Comparison of ENCODE assay signal across 30 cellular contexts in the genomic region with DNA sequence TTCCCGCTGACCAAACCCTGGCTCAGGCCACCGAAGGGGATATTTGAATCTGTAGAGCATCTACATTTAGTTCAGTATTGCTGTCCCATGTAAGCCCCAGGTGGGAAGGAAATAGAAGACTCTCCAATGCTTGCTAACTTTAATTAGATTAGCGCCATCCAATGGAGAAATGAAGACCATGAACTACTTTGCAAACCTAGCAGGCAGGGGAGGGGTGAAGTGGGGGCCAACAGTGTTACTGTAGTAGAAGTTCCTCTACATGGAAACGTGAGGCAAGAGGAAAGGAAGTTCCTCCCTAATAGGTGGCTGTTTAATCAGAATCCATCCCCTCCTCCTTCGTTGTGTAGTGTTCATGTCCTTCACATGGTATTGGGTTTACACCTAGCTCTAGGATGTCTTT. TPM values are rescaled to one million over a fixed set of nuclear protein-coding genes. Genes with fewer than 3 reads are reported as not detected.
A peak's percentile ranks its signal among the peaks of the same experiment; 100 is the strongest.
DNase-seq lines count a peak whose midpoint lies in the region; ATAC-seq, FAIRE-seq and TF ChIP-seq lines count a peak whose summit lies in the region.
"Had no signal": no experiment of that assay in that cellular context is flagged by ENCODE, and none has a peak within 500 bp of the region (broad histone marks: within the 10 kb centered on the region; RNA-seq: fewer than 3 reads in every experiment).

No MANE protein-coding gene starts in this region.

- no peaks in the 10 kb centered on the region for H3K27me3 ChIP-seq in mesenchymal stem cell (ENCODE audit: control insufficient read depth in 1 of 2, insufficient read depth in 1 of 2, low read length in 2 of 2)
- H3K27me3 ChIP-seq: body of pancreas, neural progenitor cell, sigmoid colon, upper lobe of right lung had no signal

- H2BK5ac ChIP-seq in mesenchymal stem cell (ENCODE audit: low read depth, low read length, poor library complexity, severe bottlenecking) = no peak overlapping the region

- no peak overlapping the region for H3K14ac ChIP-seq in mesenchymal stem cell (ENCODE audit: low read length in 2 of 2)

- ATAC-seq in GM18520 (IDR thresholded peaks at IDR 0.05; ENCODE audit: unreplicated experiment) (no peak), HG02981 (IDR thresholded peaks at IDR 0.05; ENCODE audit: unreplicated experiment) (no peak)
- ATAC-seq: body of pancreas, esophagus mucosa, SK-N-SH treated with all-trans-retinoic acid at 6 μM for 48 hours, upper lobe of right lung had no signal

- no peaks in the 10 kb centered on the region for H3K79me1 ChIP-seq in mesenchymal stem cell (replicated peaks; ENCODE audit: low read length, poor library complexity, severe bottlenecking)

- no peak overlapping the region for H4K8ac ChIP-seq in mesenchymal stem cell (ENCODE audit: low read length)

- H3K9me3 ChIP-seq in mesenchymal stem cell (ENCODE audit: control insufficient read depth, low read length) = no peaks in the 10 kb centered on the region
- H3K9me3 ChIP-seq: body of pancreas, sigmoid colon, upper lobe of right lung had no signal

- TF ChIP-seq CTCF in GM12864 (IDR thresholded peaks at IDR 0.05; ENCODE audit: low read depth, low read length, missing control alignments) = peak; percentile 26

- in situ Hi-C loops in SK-MEL-5 (cut with HindIII; ENCODE audit: low pct_unique_long_range_greater_than_20kb, low sequenced_read_pairs) = no loop called here

- no peak overlapping the region for H2AK5ac ChIP-seq in mesenchymal stem cell (ENCODE audit: low read length, severe bottlenecking)

- H3K36me3 ChIP-seq in mesenchymal stem cell (ENCODE audit: control insufficient read depth in 1 of 2, insufficient read depth in 2 of 2, low read depth in 1 of 2, low read length in 2 of 2) = peaks cover 0 to 7% of the 10 kb centered on the region in 2 experiments
- H3K36me3 ChIP-seq: neural progenitor cell, sigmoid colon, upper lobe of right lung had no signal

- H3K4me1 ChIP-seq in mesenchymal stem cell (ENCODE audit: control insufficient read depth, insufficient read depth, low read depth, low read length) = no peaks in the 10 kb centered on the region
- H3K4me1 ChIP-seq: body of pancreas, sigmoid colon, upper lobe of right lung had no signal

- no peak overlapping the region for H2BK15ac ChIP-seq in mesenchymal stem cell (ENCODE audit: low read depth, poor library complexity, severe bottlenecking)

- H2AFZ ChIP-seq in mesenchymal stem cell (ENCODE audit: low read depth, low read length) = no peak overlapping the region
- H2AFZ ChIP-seq: neural progenitor cell had no signal

- H3K9ac ChIP-seq in mesenchymal stem cell (ENCODE audit: low read length) = no peak overlapping the region
- H3K9ac ChIP-seq: neural progenitor cell had no signal

- H2BK12ac ChIP-seq in mesenchymal stem cell (ENCODE audit: low read length in 2 of 2) = no peak overlapping the region

- DNase-seq in GM12864 (ENCODE audit: low read depth) (no peak), HTR-8/SVneo (ENCODE audit: insufficient read length, low spot score) (no peak), SK-MEL-5 (ENCODE audit: low read depth, low spot score) (peak; percentile 45), iPS-NIHi11 (ENCODE audit: low spot score) (peak; percentile 27), mesenchymal stem cell (no peak), NCI-H82 (lab: John Stamatoyannopoulos, UW) (no peak)
- DNase-seq: activated CD4-positive, alpha-beta memory T cell treated with anti-CD3 and anti-CD28 coated beads, Interleukin-2, amount 10 ng/mL, durations not matched to agents 7 days and 5 days; activated gamma-delta T cell treated with Interleukin-2 at 50 U/mL for 16 hours; activated T-cell treated with anti-CD3 and anti-CD28 coated beads for 4 hours; body of pancreas; effector CD8-positive, alpha-beta T cell; foreskin melanocyte; hippocampal formation; islet precursor cell; NCI-H446; RPMI8226; sigmoid colon; stimulated activated CD4-positive, alpha-beta T cell treated with anti-CD3 and anti-CD28 coated beads, Interleukin-15, amount 100 ng/mL, for 24 hours; stimulated activated CD8-positive, alpha-beta memory T cell treated with anti-CD3 and anti-CD28 coated beads, Interleukin-4, amount 100 ng/mL, for 48 hours; T-helper 9 cell; upper lobe of right lung had no signal

- no peak overlapping the region for H3K4ac ChIP-seq in mesenchymal stem cell (ENCODE audit: low read depth in 1 of 2, low read length in 2 of 2)

- 92% methylated on average over 3 of the region's 5 CpGs for WGBS in mesenchymal stem cell

- H3K27ac ChIP-seq in mesenchymal stem cell (ENCODE audit: low read length, poor library complexity, severe bottlenecking) = no peak overlapping the region
- H3K27ac ChIP-seq: body of pancreas, C4-2B, neural progenitor cell, sigmoid colon, upper lobe of right lung had no signal

- FAIRE-seq in HTR-8/SVneo (lab: Jason Lieb, UNC) = peak; percentile 4
- FAIRE-seq: D721Med, G401.6, GM12892 had no signal

- no peak overlapping the region for H3K23ac ChIP-seq in mesenchymal stem cell (ENCODE audit: low read length in 2 of 2)

- H3K4me2 ChIP-seq in mesenchymal stem cell (ENCODE audit: low read length, poor library complexity, severe bottlenecking) = no peak overlapping the region
- H3K4me2 ChIP-seq: neural progenitor cell had no signal

- H4K91ac ChIP-seq in mesenchymal stem cell (ENCODE audit: low read length) = no peak overlapping the region

- H3K4me3 ChIP-seq in GM12864 (ENCODE audit: low read depth, low read length) (no peak overlapping the region), mesenchymal stem cell (ENCODE audit: insufficient read depth in 1 of 2, low read depth in 1 of 2, low read length in 2 of 2) (no peak overlapping the region)
- H3K4me3 ChIP-seq: body of pancreas, neural progenitor cell, sigmoid colon, upper lobe of right lung had no signal

- no peak overlapping the region for H3K18ac ChIP-seq in mesenchymal stem cell (ENCODE audit: low read depth in 1 of 2, low read length in 2 of 2)

- H2BK120ac ChIP-seq in mesenchymal stem cell (ENCODE audit: low read depth, low read length) = no peak overlapping the region

RNA-seq across cellular contexts. Expression of a gene that starts 9.3 kb away (rescaled TPM):
- 14.8 and 16.6 TPM in 2 replicates for total RNA-seq in SK-MEL-5 (2014; rRNA removed; shearing (Covaris generic))
- polyA plus RNA-seq in SK-MEL-5 (2015; cell fraction: cytosol; rRNA removed) = 13.5 and 17.0 TPM in 2 replicates
- polyA plus RNA-seq in SK-MEL-5 (2015; cell fraction: nucleus; rRNA removed) = 6.8 and 10.1 TPM in 2 replicates
- 9.2 TPM for polyA plus RNA-seq in mesenchymal stem cell (2013, experiment 1 of 2)
- polyA plus RNA-seq in mesenchymal stem cell (2013, experiment 2 of 2) = 9.0 TPM

RNA-seq across cellular contexts. Expression of a gene that starts 59.2 kb away (rescaled TPM):
- total RNA-seq in SK-MEL-5 (2014; rRNA removed; shearing (Covaris generic)) = 3.6 and 3.9 TPM in 2 replicates
- polyA plus RNA-seq in SK-MEL-5 (2015; cell fraction: cytosol; rRNA removed) = 2.3 and 3.0 TPM in 2 replicates
- 0.47 and 2.5 TPM in 2 replicates for polyA plus RNA-seq in SK-MEL-5 (2015; cell fraction: nucleus; rRNA removed)
- 1.1 TPM for polyA plus RNA-seq in mesenchymal stem cell (2013, experiment 1 of 2)
- polyA plus RNA-seq in mesenchymal stem cell (2013, experiment 2 of 2) = 1.1 TPM

Comparison
In these comparisons a context has a peak if more than half of its experiments do, and no peak if none do; other contexts are left out.
1. DNase-seq: peak in SK-MEL-5 (single experiment) and iPS-NIHi11 (single experiment); none in GM12864 (single experiment), HTR-8/SVneo (single experiment), mesenchymal stem cell (single experiment) and NCI-H82 (single experiment).